12 cellular contexts compared by ENCODE assay signal in the genomic region with DNA sequence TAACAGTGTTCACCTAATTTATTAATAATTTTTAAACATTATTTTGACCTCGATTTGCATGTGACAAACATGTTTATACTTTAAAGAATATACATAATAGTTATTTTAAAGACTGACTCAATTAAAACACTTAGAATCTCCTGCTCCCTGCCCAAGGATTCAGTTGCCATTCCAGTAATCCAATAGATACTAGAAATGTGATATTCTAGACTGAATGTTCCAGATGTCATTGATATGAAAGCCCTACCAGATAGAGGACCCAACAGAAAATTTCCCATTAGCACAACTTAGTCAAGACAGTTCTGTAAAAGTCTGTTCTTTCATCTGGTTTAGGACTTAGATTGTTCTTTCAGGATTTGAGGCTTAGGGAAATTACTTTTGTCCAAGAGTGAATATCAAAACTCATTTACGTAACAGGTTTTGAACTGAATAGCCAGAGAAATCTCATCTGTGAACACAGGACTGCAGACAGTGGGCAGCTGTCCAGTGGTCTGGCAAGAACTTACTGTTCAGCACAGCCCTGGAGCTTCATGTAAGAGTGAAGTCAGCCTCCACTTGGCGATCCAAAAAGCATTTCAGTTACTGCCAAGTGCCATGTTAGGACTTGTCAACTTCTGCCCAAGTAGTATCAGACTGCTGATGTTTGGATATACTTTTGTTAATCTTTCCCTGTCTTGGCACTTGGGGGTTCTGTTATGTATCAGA.
A peak's percentile ranks its signal among the peaks of the same experiment; 100 is the strongest.
DNase-seq lines count a peak whose midpoint lies in the region; ATAC-seq and TF ChIP-seq lines count a peak whose summit lies in the region.
"Had no signal": no experiment of that assay in that cellular context is flagged by ENCODE, and none has a peak within 500 bp of the region (broad histone marks: within the 10 kb centered on the region; RNA-seq: fewer than 3 reads in every experiment).

No MANE protein-coding gene starts in this region.

- H4K20me1 ChIP-seq in GM23248 (ENCODE audit: insufficient read depth) = no peaks in the 10 kb centered on the region

- H3K27ac ChIP-seq in GM23248 = no peak overlapping the region

- H3K9me3 ChIP-seq in GM23248 (ENCODE audit: low read depth) = no peaks in the 10 kb centered on the region

- peak overlapping the region; percentile 7; the same call in 1 of the 2 replicates for H2AFZ ChIP-seq in GM23248

- no peaks in the 10 kb centered on the region for H3K9me2 ChIP-seq in GM23248 (ENCODE audit: insufficient read depth)

- in situ Hi-C loops in GM23248 (cut with MboI) = no loop called here

- H3K4me1 ChIP-seq in GM23248 (ENCODE audit: insufficient read depth) = peaks cover 7% of the 10 kb centered on the region; the same call in 1 of the 2 replicates

- 43 to 48% methylated on average over 3 of the region's 3 CpGs for WGBS in GM23248 (ENCODE audit: low coverage in 1 of 2, low lambda C conversion rate in 2 of 2, missing lambda C conversion rate in 2 of 2), 2 experiments

- H3K4me3 ChIP-seq in GM23248 (no peak overlapping the region), cardiac fibroblast (replicated peaks in 1 of 2; ENCODE audit: low read depth in 2 of 2, low read length in 2 of 2) (no peak overlapping the region), skeletal muscle cell (ENCODE audit: low read depth, low read length) (no peak overlapping the region)

- no peaks in the 10 kb centered on the region for H3K79me2 ChIP-seq in GM23248 (ENCODE audit: insufficient read depth)

- H3K9ac ChIP-seq in GM23248 = no peak overlapping the region

- intact Hi-C loops in left ventricle myocardium superior (cut with micrococcal nuclease) = no loop called here

- H3F3A ChIP-seq in GM23248 (ENCODE audit: insufficient read depth) = no peaks in the 10 kb centered on the region; the same call in 1 of the 2 replicates

- no peaks in the 10 kb centered on the region for H3K36me3 ChIP-seq in GM23248 (ENCODE audit: low read depth)

- TF ChIP-seq CTCF in cardiac fibroblast (IDR thresholded peaks at IDR 0.05; ENCODE audit: low read depth, low read length) = no peak

- peak; percentile 81 for DNase-seq in GM23248
- DNase-seq in cardiac fibroblast (ENCODE audit: low read depth in 2 of 2) = peak; percentile 54 to 95
- peak; percentile 89 for DNase-seq in left ventricle myocardium superior
- peak; percentile 91 for DNase-seq in skeletal muscle cell (ENCODE audit: low read depth)
- no peak for DNase-seq in NCI-H748 treated with DMSO at 0.1 percent for 48 hours (lab: John Stamatoyannopoulos, UW)
- no peak for DNase-seq in NCI-H146 (lab: John Stamatoyannopoulos, UW)
- DNase-seq: CD8-positive, alpha-beta memory T cell; central memory CD4-positive, alpha-beta T cell; naive thymus-derived CD8-positive, alpha-beta T cell; NCI-H526 treated with DMSO at 0.1 percent for 48 hours had no signal

- H3K27me3 ChIP-seq in GM23248 (replicated peaks; ENCODE audit: insufficient read depth) = no peaks in the 10 kb centered on the region

- H3K4me2 ChIP-seq in GM23248 (ENCODE audit: unreplicated experiment) = no peak overlapping the region

- ATAC-seq in left ventricle myocardium superior (peak; percentile 96), HG02870 (IDR thresholded peaks at IDR 0.05; ENCODE audit: unreplicated experiment) (no peak), HG02763 (IDR thresholded peaks at IDR 0.05; ENCODE audit: unreplicated experiment) (no peak)
- ATAC-seq: naive thymus-derived CD8-positive, alpha-beta T cell had no signal

Comparison
In these comparisons a context has a peak if more than half of its experiments do, and no peak if none do; other contexts are left out.
1. DNase-seq: peak in GM23248 (single experiment), cardiac fibroblast (2 of 2), left ventricle myocardium superior (single experiment) and skeletal muscle cell (single experiment); none in NCI-H748 treated with DMSO at 0.1 percent for 48 hours (single experiment) and NCI-H146 (single experiment).